8 cellular contexts compared by ENCODE assay signal in the genomic region with DNA sequence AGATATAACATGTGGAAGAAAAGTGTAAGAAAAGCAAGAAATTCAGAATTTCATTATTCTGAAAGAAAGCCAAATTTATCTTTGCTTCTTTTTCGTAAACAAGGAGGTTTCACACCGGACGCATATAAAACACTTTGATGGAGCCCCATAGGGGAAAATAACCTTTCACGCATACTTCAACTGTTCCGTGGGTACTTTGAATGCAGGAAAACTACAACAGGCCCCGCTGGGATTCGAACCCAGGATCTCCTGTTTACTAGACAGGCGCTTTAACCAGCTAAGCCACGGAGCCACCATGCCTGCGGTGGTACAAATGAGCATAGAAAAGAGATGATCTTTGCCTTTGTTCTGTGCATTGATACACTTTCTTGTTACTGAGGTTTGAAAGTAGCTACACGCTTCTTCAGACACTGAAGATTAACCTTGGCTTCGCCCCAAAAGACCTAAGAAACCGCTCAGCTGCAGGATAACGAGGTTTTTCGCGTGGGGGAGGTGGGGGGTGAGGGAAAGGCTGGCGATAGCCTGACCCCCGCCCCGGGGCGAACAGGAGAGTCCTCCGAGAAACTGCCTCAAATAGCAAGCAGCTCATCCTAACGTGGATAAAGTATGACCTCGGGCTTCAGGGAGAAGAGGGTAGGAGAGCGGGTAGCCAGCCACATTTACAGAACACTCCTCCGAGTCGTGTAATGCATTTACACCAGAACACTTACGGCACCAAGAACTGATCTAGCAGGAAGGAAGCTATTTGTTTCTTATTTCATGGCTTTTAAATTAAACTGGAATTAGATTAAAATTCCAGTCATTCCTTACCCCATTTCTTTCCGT. TPM values are rescaled to one million over a fixed set of nuclear protein-coding genes. Genes with fewer than 3 reads are reported as not detected.
DNase-seq lines count a peak whose midpoint lies in the region; ATAC-seq and TF ChIP-seq lines count a peak whose summit lies in the region.

No MANE protein-coding gene starts in this region.

- POLR2A ChIA-PET in activated B cell treated with CpG ODN at 0.5 μM for 24 hours (lab: Charles Lee): interaction anchor here (0.6 to 4.1 kb wide), 23 partner anchors 12 to 614 kb away, joined by 3 to 39 read pairs (median 5); partner anchors contain the start of gene BTN2A2

- in situ Hi-C loops in Caki2 (cut with HindIII; ENCODE audit: low pct_unique_long_range_greater_than_20kb, low sequenced_read_pairs): loop anchor here (25.0 kb wide), 1 partner anchor 196 kb away; no protein-coding TSS in a partner anchor

- H3K36me3 Mint-ChIP-seq in activated B cell treated with CpG ODN at 0.5 μM for 24 hours (ENCODE audit: low read depth): peaks cover 15% of the 10 kb centered on the region

- intact Hi-C loops in activated B cell treated with CpG ODN at 0.5 μM for 24 hours (cut with micrococcal nuclease): loop anchor here (1.0 to 10.0 kb wide), 3 partner anchors 12 to 508 kb away; partner anchors contain the start of gene BTN2A1

- peak overlapping the region; percentile 91 for H3K27ac Mint-ChIP-seq in activated B cell treated with CpG ODN at 0.5 μM for 24 hours

- TF ChIP-seq CTCF in activated B cell treated with CpG ODN at 0.5 μM for 24 hours (IDR thresholded peaks at IDR 0.05): no peak

- peaks cover 47% of the 10 kb centered on the region for H3K4me1 Mint-ChIP-seq in activated B cell treated with CpG ODN at 0.5 μM for 24 hours

- DNase-seq in Caki2 (ENCODE audit: low read depth) (peak; percentile 93), NCI-H226 (peak; percentile 82), activated B cell treated with CpG ODN at 0.5 μM for 24 hours (peak; percentile 73), iris pigment epithelial cell (ENCODE audit: low read depth) (peak; percentile 81)
- peak; percentile 89 for DNase-seq in central memory CD4-positive, alpha-beta T cell
- DNase-seq in stimulated activated CD4-positive, alpha-beta T cell treated with anti-CD3 and anti-CD28 coated beads, Interleukin-12 subunit alpha, Interleukin-12 subunit beta, amount 100 ng/mL, for 24 hours (ENCODE audit: low read depth in 2 of 2): peak; percentile 96 to 97

- no peaks in the 10 kb centered on the region for H3K9me3 Mint-ChIP-seq in activated B cell treated with CpG ODN at 0.5 μM for 24 hours

- H3K4me3 Mint-ChIP-seq in activated B cell treated with CpG ODN at 0.5 μM for 24 hours: peak overlapping the region; percentile 92

- CTCF ChIA-PET in activated B cell treated with CpG ODN at 0.5 μM for 24 hours (lab: Charles Lee): interaction anchor here (1.0 to 1.5 kb wide), 4 partner anchors 12 to 260 kb away, joined by 3 to 9 read pairs (median 6); a partner anchor contains a TSS

- peaks cover 8% of the 10 kb centered on the region for H3K27me3 Mint-ChIP-seq in activated B cell treated with CpG ODN at 0.5 μM for 24 hours

- ATAC-seq in HG02884 (IDR thresholded peaks at IDR 0.05; ENCODE audit: unreplicated experiment) (peak; percentile 41), activated B cell treated with CpG ODN at 0.5 μM for 24 hours (ENCODE audit: low read depth) (peak; percentile 38), GM21447 (IDR thresholded peaks at IDR 0.05; ENCODE audit: unreplicated experiment) (no peak)

RNA-seq across cellular contexts. Expression of gene HMGN4, which starts 5.3 kb away (rescaled TPM):
- 136 and 165 TPM in 2 replicates for total RNA-seq in Caki2 (2014; rRNA removed; shearing (Covaris generic); ENCODE audit: low replicate concordance)
- total RNA-seq in activated B cell treated with CpG ODN at 0.5 μM for 24 hours: 74.5 and 82.2 TPM in 2 replicates

RNA-seq across cellular contexts. Expression of gene BTN1A1, which starts 32.8 kb away (rescaled TPM):
- 0.47 TPM in 1 of 2 replicates, not detected in the other for total RNA-seq in Caki2 (2014; rRNA removed; shearing (Covaris generic); ENCODE audit: low replicate concordance)
- 0.18 and 0.46 TPM in 2 replicates for total RNA-seq in activated B cell treated with CpG ODN at 0.5 μM for 24 hours
